1 cellular context compared by ENCODE assay signal in genomic region chr1:245963649-245964048, GRCh38.
TF ChIP-seq lines count a peak whose summit lies in the region.

No MANE protein-coding gene starts in this region.

TF ChIP-seq in HepG2, 621 proteins besides CTCF, POLR2A, EP300 and RAD21:
- TF ChIP-seq SALL1 (CRISPR knock-in tag; IDR thresholded peaks at IDR 0.05) = peak; percentile 22; the same call in 1 of the 2 replicates
- TF ChIP-seq, protein P1, sequence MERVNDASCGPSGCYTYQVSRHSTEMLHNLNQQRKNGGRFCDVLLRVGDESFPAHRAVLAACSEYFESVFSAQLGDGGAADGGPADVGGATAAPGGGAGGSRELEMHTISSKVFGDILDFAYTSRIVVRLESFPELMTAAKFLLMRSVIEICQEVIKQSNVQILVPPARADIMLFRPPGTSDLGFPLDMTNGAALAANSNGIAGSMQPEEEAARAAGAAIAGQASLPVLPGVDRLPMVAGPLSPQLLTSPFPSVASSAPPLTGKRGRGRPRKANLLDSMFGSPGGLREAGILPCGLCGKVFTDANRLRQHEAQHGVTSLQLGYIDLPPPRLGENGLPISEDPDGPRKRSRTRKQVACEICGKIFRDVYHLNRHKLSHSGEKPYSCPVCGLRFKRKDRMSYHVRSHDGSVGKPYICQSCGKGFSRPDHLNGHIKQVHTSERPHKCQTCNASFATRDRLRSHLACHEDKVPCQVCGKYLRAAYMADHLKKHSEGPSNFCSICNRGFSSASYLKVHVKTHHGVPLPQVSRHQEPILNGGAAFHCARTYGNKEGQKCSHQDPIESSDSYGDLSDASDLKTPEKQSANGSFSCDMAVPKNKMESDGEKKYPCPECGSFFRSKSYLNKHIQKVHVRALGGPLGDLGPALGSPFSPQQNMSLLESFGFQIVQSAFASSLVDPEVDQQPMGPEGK (CRISPR knock-in tag; IDR thresholded peaks at IDR 0.05) = peak; percentile 97
- no peak for TF ChIP-seq SOX6 (IDR thresholded peaks at IDR 0.05)
- TF ChIP-seq SOX6 (CRISPR knock-in tag; IDR thresholded peaks at IDR 0.05) = 0 out of 2 replicates have a peak, but pooled peaks have one; percentile 8
- TF ChIP-seq ZGPAT (CRISPR knock-in tag; IDR thresholded peaks at IDR 0.05) = no peak
- peak; percentile 35; the same call in 1 of the 2 replicates for TF ChIP-seq HNF4A (CRISPR knock-in tag; IDR thresholded peaks at IDR 0.05)
- TF ChIP-seq PAXIP1 (CRISPR knock-in tag; conservative IDR thresholded peaks at IDR 0.05) = peak; percentile 51
- no peak for TF ChIP-seq BRD4 (CRISPR knock-in tag; IDR thresholded peaks at IDR 0.05)
- no peak for TF ChIP-seq FOXP1 (IDR thresholded peaks at IDR 0.05)
- TF ChIP-seq FOXP1 (CRISPR knock-in tag; IDR thresholded peaks at IDR 0.05) = 0 out of 2 replicates have a peak, but pooled peaks have one; percentile 34
- peak; percentile 36; the same call in 1 of the 2 replicates for TF ChIP-seq FOXA3 (CRISPR knock-in tag; IDR thresholded peaks at IDR 0.05)
